ENCODE assay signal across 9 cellular contexts in genomic region chr9:114616684-114617520, GRCh38. TPM values are rescaled to one million over a fixed set of nuclear protein-coding genes. Genes with fewer than 3 reads are reported as not detected.
DNase-seq lines count a peak whose midpoint lies in the region; ATAC-seq, FAIRE-seq and TF ChIP-seq lines count a peak whose summit lies in the region.
"Had no signal": no experiment of that assay in that cellular context is flagged by ENCODE, and none has a peak within 500 bp of the region (broad histone marks: within the 10 kb centered on the region; RNA-seq: fewer than 3 reads in every experiment).

No MANE protein-coding gene starts in this region.

- H3K27ac ChIP-seq in HL-60 (replicated peaks) (peak overlapping the region; percentile 71), neural progenitor cell (no peak overlapping the region)
- H3K27ac ChIP-seq in naive thymus-derived CD4-positive, alpha-beta T cell (ENCODE audit: low read depth, low read length): peak overlapping the region; percentile 58

- H3K27me3 Mint-ChIP-seq in naive thymus-derived CD4-positive, alpha-beta T cell: no peaks in the 10 kb centered on the region
- no peaks in the 10 kb centered on the region for H3K27me3 Mint-ChIP-seq in activated T-cell treated with anti-CD3 and anti-CD28 coated beads, Interleukin-2, amount 50 U/mL, for 4 hours (ENCODE audit: low read depth)
- H3K27me3 Mint-ChIP-seq in neural progenitor cell (ENCODE audit: insufficient read depth, low read depth): peaks cover 4% of the 10 kb centered on the region

- TF ChIP-seq POLR2A in GM12892 (IDR thresholded peaks at IDR 0.05; ENCODE audit: low read depth, low read length): no peak

- TF ChIP-seq CTCF in HL-60 (IDR thresholded peaks at IDR 0.05; ENCODE audit: insufficient read depth, low read length) (no peak), neural progenitor cell (IDR thresholded peaks at IDR 0.05) (no peak)

- H3K27me3 ChIP-seq in HL-60 (ENCODE audit: insufficient read depth, poor library complexity, severe bottlenecking) (no peaks in the 10 kb centered on the region), adipocyte (replicated peaks; ENCODE audit: control insufficient read depth, insufficient read depth, low read length) (no peaks in the 10 kb centered on the region), neural progenitor cell (peaks cover 11% of the 10 kb centered on the region)
- no peaks in the 10 kb centered on the region for H3K27me3 ChIP-seq in naive thymus-derived CD4-positive, alpha-beta T cell (ENCODE audit: control insufficient read depth in 2 of 2, insufficient read depth in 2 of 2, low read length in 2 of 2)

- H3K79me2 ChIP-seq in neural progenitor cell (ENCODE audit: low read depth): no peaks in the 10 kb centered on the region

- H3K9me3 Mint-ChIP-seq in naive thymus-derived CD4-positive, alpha-beta T cell: no peaks in the 10 kb centered on the region
- no peaks in the 10 kb centered on the region for H3K9me3 Mint-ChIP-seq in activated T-cell treated with anti-CD3 and anti-CD28 coated beads, Interleukin-2, amount 50 U/mL, for 4 hours
- H3K9me3 Mint-ChIP-seq in neural progenitor cell: no peaks in the 10 kb centered on the region

- ATAC-seq in GM21381 (IDR thresholded peaks at IDR 0.05; ENCODE audit: unreplicated experiment): peak; percentile 65
- ATAC-seq in naive thymus-derived CD4-positive, alpha-beta T cell: peak; percentile 74
- no peak for ATAC-seq in activated T-cell treated with anti-CD3 and anti-CD28 coated beads, Interleukin-2, amount 50 U/mL, for 4 hours

- peak overlapping the region; percentile 25 to 78 (median 64) for H3K4me3 Mint-ChIP-seq in naive thymus-derived CD4-positive, alpha-beta T cell
- no peak overlapping the region for H3K4me3 Mint-ChIP-seq in activated T-cell treated with anti-CD3 and anti-CD28 coated beads, Interleukin-2, amount 50 U/mL, for 4 hours
- no peak overlapping the region for H3K4me3 Mint-ChIP-seq in neural progenitor cell

- no peaks in the 10 kb centered on the region for H3K9me3 ChIP-seq in adipocyte (ENCODE audit: control insufficient read depth, low read length)
- H3K9me3 ChIP-seq in naive thymus-derived CD4-positive, alpha-beta T cell (ENCODE audit: control insufficient read depth in 2 of 3, low read length in 3 of 3): no peaks in the 10 kb centered on the region
- no peaks in the 10 kb centered on the region for H3K9me3 ChIP-seq in neural progenitor cell (ENCODE audit: low read depth)

- H3K27ac Mint-ChIP-seq in naive thymus-derived CD4-positive, alpha-beta T cell: peak overlapping the region; percentile 83 to 95 (median 94)
- H3K27ac Mint-ChIP-seq in neural progenitor cell: no peak overlapping the region

- peak; percentile 77 for FAIRE-seq in GM12892 (lab: Jason Lieb, UNC)
- FAIRE-seq in frontal cortex (lab: Jason Lieb, UNC): no peak
- FAIRE-seq: endothelial cell of umbilical vein had no signal

- intact Hi-C loops in naive thymus-derived CD4-positive, alpha-beta T cell (cut with micrococcal nuclease): no loop called here

- DNase-seq in GM12892 (ENCODE audit: insufficient read length): peak; percentile 37
- peak; percentile 64 to 90 for DNase-seq in HL-60 (ENCODE audit: low read depth in 1 of 2, low spot score in 1 of 2)
- DNase-seq in adipocyte (ENCODE audit: low read depth): peak; percentile 13
- DNase-seq in naive thymus-derived CD4-positive, alpha-beta T cell: peak in 1 of 9 donors; percentile 32
- no peak for DNase-seq in frontal cortex (ENCODE audit: low spot score in 2 of 2)
- no peak for DNase-seq in activated T-cell treated with anti-CD3 and anti-CD28 coated beads, Interleukin-2, amount 50 U/mL, for 4 hours
- DNase-seq in neural progenitor cell (ENCODE audit: low spot score): no peak

- H3K9ac ChIP-seq in adipocyte (ENCODE audit: low read length) (peak overlapping the region; percentile 17), neural progenitor cell (no peak overlapping the region)

- peaks cover 38 to 72% (median 64%) of the 10 kb centered on the region in 7 donors for H3K4me1 Mint-ChIP-seq in naive thymus-derived CD4-positive, alpha-beta T cell
- peaks cover 58% of the 10 kb centered on the region for H3K4me1 Mint-ChIP-seq in activated T-cell treated with anti-CD3 and anti-CD28 coated beads, Interleukin-2, amount 50 U/mL, for 4 hours (ENCODE audit: low read depth)
- H3K4me1 Mint-ChIP-seq in neural progenitor cell: peaks cover 9% of the 10 kb centered on the region

- H3K4me1 ChIP-seq in adipocyte (ENCODE audit: control insufficient read depth, insufficient read depth, low read length) (peaks cover 30% of the 10 kb centered on the region), neural progenitor cell (no peaks in the 10 kb centered on the region)
- peaks cover 13 to 27% of the 10 kb centered on the region in 2 donors for H3K4me1 ChIP-seq in naive thymus-derived CD4-positive, alpha-beta T cell (ENCODE audit: control insufficient read depth in 2 of 2, insufficient read depth in 2 of 2, low read length in 2 of 2)

- peaks cover 4% of the 10 kb centered on the region for H3F3A ChIP-seq in neural progenitor cell (ENCODE audit: low read depth)

- H3K36me3 Mint-ChIP-seq in naive thymus-derived CD4-positive, alpha-beta T cell: peaks cover 7 to 41% (median 26%) of the 10 kb centered on the region in 5 donors
- peaks cover 17% of the 10 kb centered on the region for H3K36me3 Mint-ChIP-seq in activated T-cell treated with anti-CD3 and anti-CD28 coated beads, Interleukin-2, amount 50 U/mL, for 4 hours (ENCODE audit: insufficient read depth)
- H3K36me3 Mint-ChIP-seq in neural progenitor cell: no peaks in the 10 kb centered on the region

- H2AFZ ChIP-seq in neural progenitor cell (replicated peaks): no peak overlapping the region

- H3K36me3 ChIP-seq in adipocyte (ENCODE audit: control insufficient read depth, insufficient read depth, low read length, severe bottlenecking): peaks cover 14% of the 10 kb centered on the region
- peaks cover 0 to 24% (median 4%) of the 10 kb centered on the region in 3 experiments for H3K36me3 ChIP-seq in naive thymus-derived CD4-positive, alpha-beta T cell (ENCODE audit: control insufficient read depth in 2 of 3, insufficient read depth in 3 of 3, low read length in 3 of 3)
- H3K36me3 ChIP-seq in neural progenitor cell: no peaks in the 10 kb centered on the region

- H3K4me2 ChIP-seq in neural progenitor cell: no peak overlapping the region

- H3K4me3 ChIP-seq in HL-60 (replicated peaks; ENCODE audit: insufficient read depth, low read length) (no peak overlapping the region), adipocyte (ENCODE audit: low read length) (no peak overlapping the region), neural progenitor cell (no peak overlapping the region)
- no peak overlapping the region for H3K4me3 ChIP-seq in naive thymus-derived CD4-positive, alpha-beta T cell (ENCODE audit: low read length)

- no peaks in the 10 kb centered on the region for H4K20me1 ChIP-seq in neural progenitor cell (ENCODE audit: low read depth)

- POLR2A ChIA-PET in naive thymus-derived CD4-positive, alpha-beta T cell (lab: Charles Lee): interaction anchor here (0.7 to 20.3 kb wide), 5 partner anchors 8 to 227 kb away, joined by 3 to 329 read pairs (median 3); partner anchors contain the start of gene ATP6V1G1

- CTCF ChIA-PET in naive thymus-derived CD4-positive, alpha-beta T cell (lab: Charles Lee): interaction anchor here (0.6 to 2.0 kb wide), 2 partner anchors 24 to 30 kb away, joined by 3 to 10 read pairs; partner anchors contain the start of gene ATP6V1G1

RNA-seq across cellular contexts. Expression of gene TMEM268, which starts 5.8 kb away (rescaled TPM):
- polyA plus RNA-seq in GM12892 (2012; ENCODE audit: missing spikeins): 14.6 TPM
- total RNA-seq in naive thymus-derived CD4-positive, alpha-beta T cell: 10 to 100 TPM; 15.7 to 21.7 (median 19.8) TPM
- polyA plus RNA-seq in naive thymus-derived CD4-positive, alpha-beta T cell: 10 to 100 TPM in 1 of 2 donors, 1 to 10 TPM in 1; 8.0 to 11.6 TPM
- total RNA-seq in frontal cortex (16.7 TPM), neural progenitor cell (ENCODE audit: low replicate concordance) (0.65 and 0.77 TPM in 2 replicates)
- 10 to 100 TPM; 21.6 to 28.4 (median 22.8) TPM for total RNA-seq in activated T-cell treated with anti-CD3 and anti-CD28 coated beads, Interleukin-2, amount 50 U/mL, for 4 hours

RNA-seq across cellular contexts. Expression of gene ATP6V1G1, which starts 29.3 kb away (rescaled TPM):
- polyA plus RNA-seq in GM12892 (2012; ENCODE audit: missing spikeins): 75.3 TPM
- 100 to 1,000 TPM in 3 of 5 experiments, 10 to 100 TPM in 2; 86.2 to 136 (median 130) TPM for total RNA-seq in naive thymus-derived CD4-positive, alpha-beta T cell
- polyA plus RNA-seq in naive thymus-derived CD4-positive, alpha-beta T cell: 100 to 1,000 TPM; 256 to 372 TPM
- total RNA-seq in frontal cortex: 108 TPM
- total RNA-seq in activated T-cell treated with anti-CD3 and anti-CD28 coated beads, Interleukin-2, amount 50 U/mL, for 4 hours: 10 to 100 TPM; 45.2 to 51.0 (median 50.3) TPM
- total RNA-seq in neural progenitor cell (ENCODE audit: low replicate concordance): 157 and 253 TPM in 2 replicates

RNA-seq across cellular contexts. Expression of gene TEX53, which starts 40.7 kb away (rescaled TPM):
- polyA plus RNA-seq in GM12892 (2012; ENCODE audit: missing spikeins): not detected
- not detected for total RNA-seq in naive thymus-derived CD4-positive, alpha-beta T cell
- polyA plus RNA-seq in naive thymus-derived CD4-positive, alpha-beta T cell: not detected
- total RNA-seq in frontal cortex: not detected
- not detected for total RNA-seq in activated T-cell treated with anti-CD3 and anti-CD28 coated beads, Interleukin-2, amount 50 U/mL, for 4 hours
- total RNA-seq in neural progenitor cell (ENCODE audit: low replicate concordance): not detected in 2 replicates
- total RNA-seq: endothelial cell of umbilical vein had no signal
- polyA plus RNA-seq: endothelial cell of umbilical vein had no signal

Comparison
In these comparisons a context has a peak if more than half of its experiments do, and no peak if none do; other contexts are left out.
1. DNase-seq: peak in GM12892 (single experiment), HL-60 (2 of 2) and adipocyte (single experiment); none in frontal cortex (0 of 2), activated T-cell treated with anti-CD3 and anti-CD28 coated beads, Interleukin-2, amount 50 U/mL, for 4 hours (single experiment) and neural progenitor cell (single experiment).
2. ATAC-seq: peak in GM21381 (single experiment) and naive thymus-derived CD4-positive, alpha-beta T cell (single experiment); none in activated T-cell treated with anti-CD3 and anti-CD28 coated beads, Interleukin-2, amount 50 U/mL, for 4 hours (0 of 2).
3. H3K4me3 Mint-ChIP-seq: peak in naive thymus-derived CD4-positive, alpha-beta T cell (10 of 10); none in activated T-cell treated with anti-CD3 and anti-CD28 coated beads, Interleukin-2, amount 50 U/mL, for 4 hours (single experiment) and neural progenitor cell (single experiment).